19 cellular contexts compared by ENCODE assay signal in genomic region chr1:17273096-17273495, GRCh38. TPM values are rescaled to one million over a fixed set of nuclear protein-coding genes. Genes with fewer than 3 reads are reported as not detected.
"Had no signal": no experiment of that assay in that cellular context is flagged by ENCODE, and none has a peak within 500 bp of the region (broad histone marks: within the 10 kb centered on the region; RNA-seq: fewer than 3 reads in every experiment).

No MANE protein-coding gene starts in this region.

- H3K4me1 ChIP-seq: lower lobe of right lung, psoas muscle, sigmoid colon had no signal

- H3K9me3 Mint-ChIP-seq: memory B cell, mesothelial cell of epicardium, naive B cell, nephron, type B pancreatic cell had no signal

- H3K27ac ChIP-seq: coronary artery, left lung, lower lobe of right lung, psoas muscle, sigmoid colon had no signal

- H3K27ac Mint-ChIP-seq: memory B cell, mesothelial cell of epicardium, naive B cell, nephron, type B pancreatic cell had no signal

- ATAC-seq: left lung, lower lobe of right lung, psoas muscle had no signal

- H3K36me3 Mint-ChIP-seq: memory B cell, mesothelial cell of epicardium, naive B cell, type B pancreatic cell had no signal

- H3K9me3 ChIP-seq: left lung, lower lobe of right lung, psoas muscle, sigmoid colon had no signal

- H3K4me3 Mint-ChIP-seq: memory B cell, mesothelial cell of epicardium, naive B cell, nephron, type B pancreatic cell had no signal

- DNase-seq: cerebellar nuclear complex; effector CD4-positive, alpha-beta T cell; foreskin melanocyte; head of caudate nucleus; hypothalamus; left lung; lower lobe of right lung; naive B cell; psoas muscle; sigmoid colon; stimulated activated CD4-positive, alpha-beta T cell treated with anti-CD3 and anti-CD28 coated beads, Interleukin-2, amount 100 ng/mL, for 48 hours; stimulated activated naive CD4-positive, alpha-beta T cell treated with Interleukin-2 at 50 U/mL for 16 hours had no signal

- H3K4me1 Mint-ChIP-seq: mesothelial cell of epicardium, naive B cell, nephron had no signal

- H3K4me3 ChIP-seq: coronary artery, left lung, lower lobe of right lung, psoas muscle, sigmoid colon had no signal

- H3K36me3 ChIP-seq: left lung, lower lobe of right lung, sigmoid colon had no signal

RNA-seq across cellular contexts. Expression of gene PADI3, which starts 24.2 kb away (rescaled TPM):
- total RNA-seq: dermis microvascular lymphatic vessel endothelial cell, left lung, lower lobe of right lung, mesothelial cell of epicardium, omental fat pad, sigmoid colon had no signal

RNA-seq across cellular contexts. Expression of gene PADI4, which starts 34.9 kb away (rescaled TPM):
- total RNA-seq: dermis microvascular lymphatic vessel endothelial cell, mesothelial cell of epicardium, sigmoid colon had no signal
